ENCODE assay signal across 24 cellular contexts in the genomic region with DNA sequence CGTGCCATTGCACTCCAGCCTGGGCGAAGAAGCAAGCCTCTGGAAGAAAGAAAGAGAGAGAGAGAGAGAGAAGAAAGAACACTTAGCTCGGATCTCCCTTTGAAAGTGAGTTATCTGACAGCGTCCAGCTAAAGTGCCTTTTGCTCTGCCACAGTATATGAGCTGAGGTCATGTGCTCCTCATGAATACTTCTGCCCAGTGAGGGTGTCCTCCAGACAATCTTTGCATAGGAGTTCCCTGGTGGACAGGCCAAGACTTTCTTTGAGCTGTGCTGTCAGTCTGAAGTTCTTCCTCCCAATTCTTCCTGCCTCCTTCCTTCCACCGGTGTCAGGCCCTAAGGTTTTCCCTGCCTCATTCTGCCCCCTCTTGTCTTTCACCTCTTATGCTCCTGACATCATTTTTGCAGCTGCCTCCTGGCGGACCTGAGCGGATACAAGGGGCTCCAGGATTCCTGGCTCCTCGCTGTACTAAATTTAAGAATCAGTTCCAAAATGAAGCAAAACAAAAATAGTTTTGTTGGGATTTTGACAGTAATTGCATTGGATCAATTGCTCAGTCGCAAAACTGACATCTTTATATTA.
"Had no signal": no experiment of that assay in that cellular context is flagged by ENCODE, and none has a peak within 500 bp of the region (broad histone marks: within the 10 kb centered on the region; RNA-seq: fewer than 3 reads in every experiment).

No MANE protein-coding gene starts in this region.

- H3K36me3 ChIP-seq: brain microvascular endothelial cell, cardiac muscle cell had no signal

- DNase-seq: activated CD4-positive, alpha-beta memory T cell treated with anti-CD3 and anti-CD28 coated beads, Interleukin-2, amount 10 ng/mL, durations not matched to agents 7 days and 5 days; activated CD4-positive, alpha-beta T cell treated with anti-CD3 and anti-CD28 coated beads, Interleukin-2, amount 10 ng/mL, durations not matched to agents 7 days and 5 days; activated CD4-positive, CD25-positive, alpha-beta regulatory T cell; activated gamma-delta T cell; activated naive CD4-positive, alpha-beta T cell treated with anti-CD3 and anti-CD28 coated beads, Interleukin-2, amount 10 ng/mL, durations not matched to agents 7 days and 5 days; activated naive CD8-positive, alpha-beta T cell treated with anti-CD3 and anti-CD28 coated beads for 36 hours; activated T-cell treated with anti-CD3 and anti-CD28 coated beads for 4 hours; activated T-cell treated with anti-CD3 and anti-CD28 coated beads, Interleukin-2, amount 50 U/mL, for 48 hours; brain microvascular endothelial cell; Karpas-422; MM.1S; NCI-H1105; NCI-H1436 treated with DMSO at 0.1 percent for 48 hours; NCI-H187; NCI-H2081; NCI-H510A treated with DMSO at 0.1 percent for 48 hours; NCI-H69; NK-92 treated with Interleukin-12 subunit alpha and Interleukin-12 subunit beta, amount 100 ng/mL, for 24 hours; OCI-M1; SHP77 treated with DMSO at 0.1 percent for 48 hours had no signal

- H3K27me3 Mint-ChIP-seq: activated CD4-positive, alpha-beta memory T cell treated with anti-CD3 and anti-CD28 coated beads, Interleukin-2, amount 10 ng/mL, durations not matched to agents 7 days and 5 days; activated CD4-positive, alpha-beta T cell treated with anti-CD3 and anti-CD28 coated beads, Interleukin-2, amount 10 ng/mL, durations not matched to agents 7 days and 5 days; activated naive CD4-positive, alpha-beta T cell treated with anti-CD3 and anti-CD28 coated beads, Interleukin-2, amount 10 ng/mL, durations not matched to agents 7 days and 5 days; activated naive CD8-positive, alpha-beta T cell treated with anti-CD3 and anti-CD28 coated beads for 36 hours; activated T-helper 17 cell treated with anti-CD3 and anti-CD28 coated beads, Interleukin-2, amount 50 U/mL, for 72 hours had no signal

- ATAC-seq: activated T-helper 17 cell treated with anti-CD3 and anti-CD28 coated beads, Interleukin-2, amount 50 U/mL, for 72 hours had no signal

- H3K27me3 ChIP-seq: brain microvascular endothelial cell, cardiac muscle cell had no signal

- H3K4me1 Mint-ChIP-seq: activated CD4-positive, alpha-beta memory T cell treated with anti-CD3 and anti-CD28 coated beads, Interleukin-2, amount 10 ng/mL, durations not matched to agents 7 days and 5 days; activated CD4-positive, alpha-beta T cell treated with anti-CD3 and anti-CD28 coated beads, Interleukin-2, amount 10 ng/mL, durations not matched to agents 7 days and 5 days; activated naive CD4-positive, alpha-beta T cell treated with anti-CD3 and anti-CD28 coated beads, Interleukin-2, amount 10 ng/mL, durations not matched to agents 7 days and 5 days; activated naive CD8-positive, alpha-beta T cell treated with anti-CD3 and anti-CD28 coated beads for 36 hours; activated T-helper 17 cell treated with anti-CD3 and anti-CD28 coated beads, Interleukin-2, amount 50 U/mL, for 72 hours had no signal

- FAIRE-seq: TTC549 had no signal

- H3K9me3 Mint-ChIP-seq: activated CD4-positive, alpha-beta memory T cell treated with anti-CD3 and anti-CD28 coated beads, Interleukin-2, amount 10 ng/mL, durations not matched to agents 7 days and 5 days had no signal

- H3K27ac Mint-ChIP-seq: activated CD4-positive, alpha-beta memory T cell treated with anti-CD3 and anti-CD28 coated beads, Interleukin-2, amount 10 ng/mL, durations not matched to agents 7 days and 5 days; activated CD4-positive, alpha-beta T cell treated with anti-CD3 and anti-CD28 coated beads, Interleukin-2, amount 10 ng/mL, durations not matched to agents 7 days and 5 days; activated naive CD4-positive, alpha-beta T cell treated with anti-CD3 and anti-CD28 coated beads, Interleukin-2, amount 10 ng/mL, durations not matched to agents 7 days and 5 days; activated naive CD8-positive, alpha-beta T cell treated with anti-CD3 and anti-CD28 coated beads for 36 hours; activated T-helper 17 cell treated with anti-CD3 and anti-CD28 coated beads, Interleukin-2, amount 50 U/mL, for 72 hours; T-helper 1 cell treated with Interleukin-12 subunit alpha and Interleukin-12 subunit beta and Interleukin-4 antibody, amounts not matched to agents 30 μg/mL and 1 μg/mL, for 36 hours had no signal

- H3K4me3 ChIP-seq: cardiac muscle cell had no signal

- H3K27ac ChIP-seq: brain microvascular endothelial cell, cardiac muscle cell had no signal

- H3K4me3 Mint-ChIP-seq: activated CD4-positive, alpha-beta memory T cell treated with anti-CD3 and anti-CD28 coated beads, Interleukin-2, amount 10 ng/mL, durations not matched to agents 7 days and 5 days; activated CD4-positive, alpha-beta T cell treated with anti-CD3 and anti-CD28 coated beads, Interleukin-2, amount 10 ng/mL, durations not matched to agents 7 days and 5 days; activated naive CD4-positive, alpha-beta T cell treated with anti-CD3 and anti-CD28 coated beads, Interleukin-2, amount 10 ng/mL, durations not matched to agents 7 days and 5 days; activated naive CD8-positive, alpha-beta T cell treated with anti-CD3 and anti-CD28 coated beads for 36 hours; activated T-helper 17 cell treated with anti-CD3 and anti-CD28 coated beads, Interleukin-2, amount 50 U/mL, for 72 hours; T-helper 1 cell treated with Interleukin-12 subunit alpha and Interleukin-12 subunit beta and Interleukin-4 antibody, amounts not matched to agents 30 μg/mL and 1 μg/mL, for 36 hours had no signal
